ENCODE assay signal across 8 cellular contexts in genomic region chr2:146661494-146662096, GRCh38.
DNase-seq lines count a peak whose midpoint lies in the region; ATAC-seq and TF ChIP-seq lines count a peak whose summit lies in the region.

No MANE protein-coding gene starts in this region.

- H3K27me3 Mint-ChIP-seq in activated naive CD4-positive, alpha-beta T cell treated with anti-CD3 and anti-CD28 coated beads for 36 hours (ENCODE audit: low read depth): no peaks in the 10 kb centered on the region

- H3K4me1 Mint-ChIP-seq in activated naive CD4-positive, alpha-beta T cell treated with anti-CD3 and anti-CD28 coated beads for 36 hours (ENCODE audit: low read depth): no peaks in the 10 kb centered on the region

- H3K4me3 Mint-ChIP-seq in activated naive CD4-positive, alpha-beta T cell treated with anti-CD3 and anti-CD28 coated beads for 36 hours: no peak overlapping the region

- peak; percentile 53 for TF ChIP-seq CTCF in SU-DHL-6 (IDR thresholded peaks at IDR 0.05; ENCODE audit: insufficient read depth, low read length, poor library complexity, severe bottlenecking)

- CTCF ChIA-PET in activated naive CD4-positive, alpha-beta T cell treated with anti-CD3 and anti-CD28 coated beads for 36 hours (lab: Charles Lee): no interaction called here

- H3K27me3 ChIP-seq in SU-DHL-6 (ENCODE audit: low read length) (no peaks in the 10 kb centered on the region), iPS DF 6.9 (ENCODE audit: control insufficient read depth, insufficient read depth, low read length) (no peaks in the 10 kb centered on the region)

- ATAC-seq in HG02870 (IDR thresholded peaks at IDR 0.05; ENCODE audit: unreplicated experiment): no peak
- ATAC-seq in GM18870 (IDR thresholded peaks at IDR 0.05; ENCODE audit: unreplicated experiment): no peak

- no peaks in the 10 kb centered on the region for H3K4me1 ChIP-seq in iPS DF 6.9 (ENCODE audit: control insufficient read depth, insufficient read depth, low read length)

- no peak overlapping the region for H2AFZ ChIP-seq in SU-DHL-6 (ENCODE audit: low read depth, low read length, severe bottlenecking)

- no peaks in the 10 kb centered on the region for H3K9me3 Mint-ChIP-seq in activated naive CD4-positive, alpha-beta T cell treated with anti-CD3 and anti-CD28 coated beads for 36 hours

- no peak overlapping the region for H3K9ac ChIP-seq in SU-DHL-6 (ENCODE audit: low read length)

- intact Hi-C loops in activated naive CD4-positive, alpha-beta T cell treated with anti-CD3 and anti-CD28 coated beads for 36 hours (cut with micrococcal nuclease): no loop called here

- H3K27ac ChIP-seq in SU-DHL-6 (ENCODE audit: low read depth, low read length) (no peak overlapping the region), iPS DF 6.9 (ENCODE audit: low read length) (no peak overlapping the region)

- H3F3A ChIP-seq in SU-DHL-6 (ENCODE audit: insufficient read depth): no peaks in the 10 kb centered on the region

- H3K4me3 ChIP-seq in SU-DHL-6 (ENCODE audit: insufficient read depth, low read length, poor library complexity, severe bottlenecking) (no peak overlapping the region), iPS DF 6.9 (ENCODE audit: low read length) (no peak overlapping the region)

- H4K20me1 ChIP-seq in SU-DHL-6 (ENCODE audit: low read depth, low read length): no peaks in the 10 kb centered on the region

- H3K27ac Mint-ChIP-seq in activated naive CD4-positive, alpha-beta T cell treated with anti-CD3 and anti-CD28 coated beads for 36 hours: no peak overlapping the region

- DNase-seq in DMS 273 treated with DMSO at 0.1 percent for 48 hours (lab: John Stamatoyannopoulos, UW) (peak; percentile 25), Kasumi-1 (lab: John Stamatoyannopoulos, UW) (peak; percentile 66 to 77), iPS DF 6.9 (ENCODE audit: low read depth, low spot score) (peak; percentile 29)
- no peak for DNase-seq in activated naive CD4-positive, alpha-beta T cell treated with anti-CD3 and anti-CD28 coated beads for 36 hours
- no peak for DNase-seq in activated naive CD4-positive, alpha-beta T cell treated with anti-CD3 and anti-CD28 coated beads, Interleukin-2, amount 50 U/mL, for 16 hours

- no peaks in the 10 kb centered on the region for H3K9me2 ChIP-seq in SU-DHL-6 (replicated peaks; ENCODE audit: insufficient read depth, low read length)

- H3K36me3 Mint-ChIP-seq in activated naive CD4-positive, alpha-beta T cell treated with anti-CD3 and anti-CD28 coated beads for 36 hours (ENCODE audit: low read depth): no peaks in the 10 kb centered on the region

- no peaks in the 10 kb centered on the region for H3K79me2 ChIP-seq in SU-DHL-6 (ENCODE audit: insufficient read depth, low read length)

- no peaks in the 10 kb centered on the region for H3K36me3 ChIP-seq in SU-DHL-6 (ENCODE audit: low read length)
- H3K36me3 ChIP-seq in iPS DF 6.9 (ENCODE audit: control insufficient read depth, insufficient read depth, low read length): no peaks in the 10 kb centered on the region

- H3K9me3 ChIP-seq in SU-DHL-6 (ENCODE audit: insufficient read depth, low read length) (no peaks in the 10 kb centered on the region), iPS DF 6.9 (ENCODE audit: control insufficient read depth, insufficient read depth, low read length) (no peaks in the 10 kb centered on the region)

- no peak overlapping the region for H3K4me2 ChIP-seq in SU-DHL-6 (ENCODE audit: low read depth, low read length, poor library complexity, severe bottlenecking)

Comparison
In these comparisons a context has a peak if more than half of its experiments do, and no peak if none do; other contexts are left out.
1. DNase-seq: peak in DMS 273 treated with DMSO at 0.1 percent for 48 hours (single experiment), Kasumi-1 (2 of 2) and iPS DF 6.9 (single experiment); none in activated naive CD4-positive, alpha-beta T cell treated with anti-CD3 and anti-CD28 coated beads for 36 hours (single experiment) and activated naive CD4-positive, alpha-beta T cell treated with anti-CD3 and anti-CD28 coated beads, Interleukin-2, amount 50 U/mL, for 16 hours (single experiment).